In the genomic region with DNA sequence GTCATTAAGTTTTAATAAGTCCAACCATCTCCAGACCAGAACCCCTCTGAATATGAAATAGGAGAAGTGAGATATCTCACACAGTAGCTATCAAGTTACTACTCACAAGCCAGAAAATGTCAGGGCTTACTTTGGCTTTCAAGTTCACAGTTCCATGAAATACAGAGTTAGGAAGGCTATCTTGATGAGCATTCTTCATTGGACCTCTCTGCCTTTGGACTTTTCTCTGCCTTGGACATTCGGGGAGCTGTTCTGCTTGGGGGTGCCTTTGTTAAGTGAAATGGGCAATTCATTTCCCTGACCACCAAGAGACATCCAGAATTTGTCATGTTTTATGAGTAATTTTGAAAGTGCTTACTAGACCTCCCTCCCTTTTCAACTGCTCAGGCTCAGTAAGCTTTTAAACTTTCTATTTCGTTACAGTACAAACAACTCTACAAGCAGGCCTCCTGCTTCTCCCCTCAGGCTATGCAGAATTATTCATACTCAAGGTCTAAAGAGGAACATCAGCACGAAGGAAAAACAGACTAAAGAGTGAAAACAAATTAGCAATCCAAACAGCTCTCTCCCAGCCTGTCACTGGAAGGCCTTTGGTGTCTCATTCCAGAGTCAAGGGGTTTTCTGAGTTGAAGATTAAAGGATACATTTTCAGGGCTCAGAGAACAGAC, we compare ENCODE assay signal across 10 cellular contexts.
DNase-seq lines count a peak whose midpoint lies in the region; ATAC-seq lines count a peak whose summit lies in the region.
"Had no signal": no experiment of that assay in that cellular context is flagged by ENCODE, and none has a peak within 500 bp of the region (broad histone marks: within the 10 kb centered on the region; RNA-seq: fewer than 3 reads in every experiment).

No MANE protein-coding gene starts in this region.

- no peaks in the 10 kb centered on the region for H3K9me3 Mint-ChIP-seq in activated naive CD4-positive, alpha-beta T cell treated with anti-CD3 and anti-CD28 coated beads, Interleukin-2, amount 10 ng/mL, durations not matched to agents 7 days and 5 days
- H3K9me3 Mint-ChIP-seq: memory B cell had no signal

- H3K4me3 Mint-ChIP-seq in T-helper 17 cell: no peak overlapping the region
- H3K4me3 Mint-ChIP-seq in activated naive CD4-positive, alpha-beta T cell treated with anti-CD3 and anti-CD28 coated beads, Interleukin-2, amount 10 ng/mL, durations not matched to agents 7 days and 5 days: no peak overlapping the region
- H3K4me3 Mint-ChIP-seq: memory B cell had no signal

- CTCF ChIA-PET in activated naive CD4-positive, alpha-beta T cell treated with anti-CD3 and anti-CD28 coated beads, Interleukin-2, amount 10 ng/mL, durations not matched to agents 7 days and 5 days (lab: Charles Lee): interaction anchor here (1.0 to 4.0 kb wide), 3 partner anchors 13 to 648 kb away, joined by 3 to 30 read pairs (median 4); no protein-coding TSS in a partner anchor

- ATAC-seq in GM18499 (IDR thresholded peaks at IDR 0.05; ENCODE audit: insufficient read depth, unreplicated experiment) (peak; percentile 73), GM21786 (IDR thresholded peaks at IDR 0.05; ENCODE audit: unreplicated experiment) (peak; percentile 82), T-helper 17 cell (no peak)
- ATAC-seq: Panc1 had no signal

- H3K9me3 ChIP-seq in T-helper 17 cell (ENCODE audit: control insufficient read depth, low read length, poor library complexity, severe bottlenecking): no peaks in the 10 kb centered on the region

- peaks cover 61% of the 10 kb centered on the region for H3K27me3 Mint-ChIP-seq in T-helper 17 cell
- H3K27me3 Mint-ChIP-seq in activated naive CD4-positive, alpha-beta T cell treated with anti-CD3 and anti-CD28 coated beads, Interleukin-2, amount 10 ng/mL, durations not matched to agents 7 days and 5 days: peaks cover 14% of the 10 kb centered on the region

- no peak overlapping the region for H3K27ac Mint-ChIP-seq in T-helper 17 cell
- H3K27ac Mint-ChIP-seq in activated naive CD4-positive, alpha-beta T cell treated with anti-CD3 and anti-CD28 coated beads, Interleukin-2, amount 10 ng/mL, durations not matched to agents 7 days and 5 days: no peak overlapping the region
- H3K27ac Mint-ChIP-seq: memory B cell had no signal

- H3K4me1 Mint-ChIP-seq in T-helper 17 cell: peaks cover 3% of the 10 kb centered on the region
- H3K4me1 Mint-ChIP-seq in activated naive CD4-positive, alpha-beta T cell treated with anti-CD3 and anti-CD28 coated beads, Interleukin-2, amount 10 ng/mL, durations not matched to agents 7 days and 5 days: peaks cover 8% of the 10 kb centered on the region

- DNase-seq in LHCN-M2 (ENCODE audit: low read depth) (peak; percentile 42), fibroblast of peridontal ligament (ENCODE audit: extremely low read depth) (peak; percentile 71), T-helper 17 cell (no peak), NCI-H187 treated with DMSO at 0.1 percent for 48 hours (lab: John Stamatoyannopoulos, UW) (no peak), midbrain (lab: John Stamatoyannopoulos, UW) (no peak)
- DNase-seq in activated naive CD4-positive, alpha-beta T cell treated with anti-CD3 and anti-CD28 coated beads, Interleukin-2, amount 10 ng/mL, durations not matched to agents 7 days and 5 days: no peak

- peaks cover 3% of the 10 kb centered on the region for H3K36me3 Mint-ChIP-seq in T-helper 17 cell (ENCODE audit: low read depth)
- H3K36me3 Mint-ChIP-seq in activated naive CD4-positive, alpha-beta T cell treated with anti-CD3 and anti-CD28 coated beads, Interleukin-2, amount 10 ng/mL, durations not matched to agents 7 days and 5 days: no peaks in the 10 kb centered on the region
- H3K36me3 Mint-ChIP-seq: memory B cell had no signal

Comparison
In these comparisons a context has a peak if more than half of its experiments do, and no peak if none do; other contexts are left out.
1. DNase-seq: peak in LHCN-M2 (single experiment) and fibroblast of peridontal ligament (single experiment); none in T-helper 17 cell (0 of 3), NCI-H187 treated with DMSO at 0.1 percent for 48 hours (single experiment), midbrain (single experiment) and activated naive CD4-positive, alpha-beta T cell treated with anti-CD3 and anti-CD28 coated beads, Interleukin-2, amount 10 ng/mL, durations not matched to agents 7 days and 5 days (single experiment).